Comparison of ENCODE assay signal across 1 cellular context in genomic region chrX:49880668-49881067, GRCh38.
TF ChIP-seq lines count a peak whose summit lies in the region.

No MANE protein-coding gene starts in this region.

TF ChIP-seq in H1, 55 proteins besides CTCF, POLR2A, EP300 and RAD21:
- no peak for TF ChIP-seq SIRT6 (IDR thresholded peaks at IDR 0.05; ENCODE audit: low read length)
- TF ChIP-seq TEAD4 (IDR thresholded peaks at IDR 0.05; ENCODE audit: low read depth, low read length) = no peak
- no peak for TF ChIP-seq JUN (IDR thresholded peaks at IDR 0.05; ENCODE audit: low read depth, low read length)
- no peak for TF ChIP-seq SIX5 (IDR thresholded peaks at IDR 0.05; ENCODE audit: low read depth, low read length)
TF ChIP-seq in H1: peak in this region for 0.
